In the genomic region with DNA sequence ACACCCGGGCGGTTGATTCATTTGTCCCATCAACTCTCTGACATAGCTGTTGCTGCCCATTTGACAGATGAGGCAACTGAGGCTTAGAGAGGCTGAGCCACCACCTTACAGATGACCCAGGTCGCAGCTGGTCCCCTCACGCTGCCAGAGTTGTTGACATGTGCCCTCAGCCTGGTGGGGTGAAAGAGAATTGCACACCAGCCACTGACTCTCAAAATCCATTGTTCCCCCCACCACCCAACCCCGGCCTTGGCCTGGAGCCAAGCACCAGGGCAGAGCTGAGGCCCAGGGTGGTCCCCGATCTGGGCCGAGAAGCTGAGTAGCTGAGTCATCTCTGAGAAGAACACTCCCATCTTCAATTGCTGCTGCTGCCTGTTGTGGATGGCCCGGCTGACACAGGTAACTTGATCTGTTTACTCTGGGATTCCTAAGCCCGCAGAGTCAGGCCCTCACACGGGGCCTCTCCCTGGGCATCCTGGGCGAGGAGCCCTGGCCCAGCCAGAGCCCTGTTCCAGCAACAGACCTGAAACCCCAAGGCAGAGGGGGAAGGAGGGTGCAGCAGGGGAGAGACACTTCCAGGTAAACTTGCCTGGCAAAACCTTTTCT, we compare ENCODE assay signal across 1 cellular context.
TF ChIP-seq lines count a peak whose summit lies in the region.

No MANE protein-coding gene starts in this region.

TF ChIP-seq in HCT116, 20 proteins besides CTCF, POLR2A, EP300 and RAD21 (continued from another document):
- TF ChIP-seq, protein P1, sequence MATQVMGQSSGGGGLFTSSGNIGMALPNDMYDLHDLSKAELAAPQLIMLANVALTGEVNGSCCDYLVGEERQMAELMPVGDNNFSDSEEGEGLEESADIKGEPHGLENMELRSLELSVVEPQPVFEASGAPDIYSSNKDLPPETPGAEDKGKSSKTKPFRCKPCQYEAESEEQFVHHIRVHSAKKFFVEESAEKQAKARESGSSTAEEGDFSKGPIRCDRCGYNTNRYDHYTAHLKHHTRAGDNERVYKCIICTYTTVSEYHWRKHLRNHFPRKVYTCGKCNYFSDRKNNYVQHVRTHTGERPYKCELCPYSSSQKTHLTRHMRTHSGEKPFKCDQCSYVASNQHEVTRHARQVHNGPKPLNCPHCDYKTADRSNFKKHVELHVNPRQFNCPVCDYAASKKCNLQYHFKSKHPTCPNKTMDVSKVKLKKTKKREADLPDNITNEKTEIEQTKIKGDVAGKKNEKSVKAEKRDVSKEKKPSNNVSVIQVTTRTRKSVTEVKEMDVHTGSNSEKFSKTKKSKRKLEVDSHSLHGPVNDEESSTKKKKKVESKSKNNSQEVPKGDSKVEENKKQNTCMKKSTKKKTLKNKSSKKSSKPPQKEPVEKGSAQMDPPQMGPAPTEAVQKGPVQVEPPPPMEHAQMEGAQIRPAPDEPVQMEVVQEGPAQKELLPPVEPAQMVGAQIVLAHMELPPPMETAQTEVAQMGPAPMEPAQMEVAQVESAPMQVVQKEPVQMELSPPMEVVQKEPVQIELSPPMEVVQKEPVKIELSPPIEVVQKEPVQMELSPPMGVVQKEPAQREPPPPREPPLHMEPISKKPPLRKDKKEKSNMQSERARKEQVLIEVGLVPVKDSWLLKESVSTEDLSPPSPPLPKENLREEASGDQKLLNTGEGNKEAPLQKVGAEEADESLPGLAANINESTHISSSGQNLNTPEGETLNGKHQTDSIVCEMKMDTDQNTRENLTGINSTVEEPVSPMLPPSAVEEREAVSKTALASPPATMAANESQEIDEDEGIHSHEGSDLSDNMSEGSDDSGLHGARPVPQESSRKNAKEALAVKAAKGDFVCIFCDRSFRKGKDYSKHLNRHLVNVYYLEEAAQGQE (IDR thresholded peaks at IDR 0.05; ENCODE audit: low read depth), result no peak
- no peak for TF ChIP-seq ZNF274 (IDR thresholded peaks at IDR 0.05; ENCODE audit: low read depth, low read length)
